In the genomic region with DNA sequence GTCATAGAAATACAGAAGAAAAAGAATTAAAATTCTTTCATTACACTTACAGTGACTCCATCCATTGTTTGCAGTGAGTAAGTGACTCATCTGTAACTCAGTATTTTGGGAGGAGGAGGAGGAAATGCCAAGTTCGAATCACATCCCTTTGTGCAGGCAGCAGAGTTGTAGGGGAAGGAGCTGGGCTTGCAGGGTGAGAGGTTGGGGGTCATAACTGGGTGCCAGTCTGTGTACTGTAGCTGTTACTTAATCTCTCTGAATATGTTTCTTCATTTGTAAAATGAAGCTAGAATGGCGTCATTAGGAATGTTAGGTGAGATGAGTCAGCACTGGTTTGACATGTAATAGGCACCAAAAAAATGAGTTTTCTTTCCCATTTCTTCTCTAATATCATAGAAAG, we compare ENCODE assay signal across 1 cellular context.
A peak's percentile ranks its signal among the peaks of the same experiment; 100 is the strongest.
TF ChIP-seq lines count a peak whose summit lies in the region.

No MANE protein-coding gene starts in this region.

TF ChIP-seq in HEK293, 187 proteins besides CTCF, POLR2A, EP300 and RAD21 (continued from another document):
- TF ChIP-seq, protein P1, sequence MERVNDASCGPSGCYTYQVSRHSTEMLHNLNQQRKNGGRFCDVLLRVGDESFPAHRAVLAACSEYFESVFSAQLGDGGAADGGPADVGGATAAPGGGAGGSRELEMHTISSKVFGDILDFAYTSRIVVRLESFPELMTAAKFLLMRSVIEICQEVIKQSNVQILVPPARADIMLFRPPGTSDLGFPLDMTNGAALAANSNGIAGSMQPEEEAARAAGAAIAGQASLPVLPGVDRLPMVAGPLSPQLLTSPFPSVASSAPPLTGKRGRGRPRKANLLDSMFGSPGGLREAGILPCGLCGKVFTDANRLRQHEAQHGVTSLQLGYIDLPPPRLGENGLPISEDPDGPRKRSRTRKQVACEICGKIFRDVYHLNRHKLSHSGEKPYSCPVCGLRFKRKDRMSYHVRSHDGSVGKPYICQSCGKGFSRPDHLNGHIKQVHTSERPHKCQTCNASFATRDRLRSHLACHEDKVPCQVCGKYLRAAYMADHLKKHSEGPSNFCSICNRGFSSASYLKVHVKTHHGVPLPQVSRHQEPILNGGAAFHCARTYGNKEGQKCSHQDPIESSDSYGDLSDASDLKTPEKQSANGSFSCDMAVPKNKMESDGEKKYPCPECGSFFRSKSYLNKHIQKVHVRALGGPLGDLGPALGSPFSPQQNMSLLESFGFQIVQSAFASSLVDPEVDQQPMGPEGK (tag by site-specific recombination; IDR thresholded peaks at IDR 0.05), result 0 out of 2 replicates have a peak, but pooled peaks have one; percentile 14
- TF ChIP-seq ZXDB (tag by site-specific recombination; IDR thresholded peaks at IDR 0.05), result no peak
